ENCODE assay signal across 24 cellular contexts in genomic region chr1:195574511-195574910, GRCh38.
DNase-seq lines count a peak whose midpoint lies in the region; ATAC-seq, FAIRE-seq and TF ChIP-seq lines count a peak whose summit lies in the region.
"Had no signal": no experiment of that assay in that cellular context is flagged by ENCODE, and none has a peak within 500 bp of the region (broad histone marks: within the 10 kb centered on the region; RNA-seq: fewer than 3 reads in every experiment).

No MANE protein-coding gene starts in this region.

- H3K9me1 ChIP-seq in K562 (ENCODE audit: control insufficient read depth, insufficient read depth, low read length): no peaks in the 10 kb centered on the region

- TF ChIP-seq EP300 in HepG2 (IDR thresholded peaks at IDR 0.05; ENCODE audit: low read depth in 2 of 2, low read length in 2 of 2) (no peak), HepG2 (CRISPR knock-in tag; IDR thresholded peaks at IDR 0.05; ENCODE audit: borderline replicate concordance) (no peak), K562 (IDR thresholded peaks at IDR 0.05; ENCODE audit: low read length) (no peak)

- H3K27me3 ChIP-seq in HepG2 (ENCODE audit: control insufficient read depth in 1 of 2, insufficient read depth in 2 of 2, low read length in 2 of 2): no peaks in the 10 kb centered on the region
- no peaks in the 10 kb centered on the region for H3K27me3 ChIP-seq in right lobe of liver
- no peaks in the 10 kb centered on the region for H3K27me3 ChIP-seq in K562 (ENCODE audit: control insufficient read depth in 2 of 2, insufficient read depth in 2 of 2, low read length in 2 of 2)
- no peaks in the 10 kb centered on the region for H3K27me3 ChIP-seq in small intestine (ENCODE audit: control insufficient read depth in 2 of 2, insufficient read depth in 2 of 2, low read length in 2 of 2)
- H3K27me3 ChIP-seq: BE2C, BLaER1 had no signal

- POLR2A ChIA-PET in HepG2 (lab: Yijun Ruan, JAX): no interaction called here
- POLR2A ChIA-PET in K562 (lab: Yijun Ruan, JAX): no interaction called here

- no peak for ATAC-seq in HepG2
- ATAC-seq in right lobe of liver: no peak
- ATAC-seq in K562: no peak
- no peak for ATAC-seq in HG03108 (IDR thresholded peaks at IDR 0.05; ENCODE audit: unreplicated experiment)
- ATAC-seq: GM12878 had no signal

- TF ChIP-seq RAD21 in HepG2 (CRISPR knock-in tag; IDR thresholded peaks at IDR 0.05) (no peak), K562 (CRISPR knock-in tag; conservative IDR thresholded peaks at IDR 0.05 in 1 of 2, IDR thresholded peaks at IDR 0.05 in 1 of 2) (no peak)

- DNase-seq in HepG2 (ENCODE audit: low spot score) (no peak), right lobe of liver (no peak), K562 (ENCODE audit: extremely low read depth in 1 of 4, low spot score in 3 of 4) (no peak), small intestine (no peak)
- DNase-seq: ACHN; BE2C; C1 segment of cervical spinal cord; CD4-positive, alpha-beta memory T cell; CD4-positive, CD25-positive, alpha-beta regulatory T cell; CD8-positive, alpha-beta memory T cell; COR-L47; DMS 273 treated with DMSO at 0.1 percent for 48 hours; DMS153; DMS53; DMS79; DND-41; EL; GDM1 had no signal

- TF ChIP-seq POLR2A in HepG2 (IDR thresholded peaks at IDR 0.05; ENCODE audit: insufficient read depth in 1 of 2, low read depth in 2 of 2, low read length in 2 of 2): no peak
- TF ChIP-seq POLR2A in right lobe of liver (IDR thresholded peaks at IDR 0.05): no peak
- TF ChIP-seq POLR2A in K562 (conservative IDR thresholded peaks at IDR 0.05): no peak

- BruUV-seq in HepG2 (replicated peaks; lab: Mats Ljungman, UMichigan): no TSS peak
- no TSS peak for BruUV-seq in K562 (replicated peaks; lab: Mats Ljungman, UMichigan)

- H3K4me3 ChIP-seq in HepG2 (replicated peaks in 1 of 3; ENCODE audit: insufficient read depth in 1 of 3, low read depth in 2 of 3, low read length in 3 of 3) (no peak overlapping the region), right lobe of liver (no peak overlapping the region), K562 (no peak overlapping the region), small intestine (ENCODE audit: low read depth in 1 of 2, low read length in 2 of 2) (no peak overlapping the region)
- H3K4me3 ChIP-seq: BLaER1, GM12878 had no signal

- H3K27ac ChIP-seq in HepG2 (ENCODE audit: extremely low read length, insufficient read depth, low read length): no peak overlapping the region
- H3K27ac ChIP-seq in right lobe of liver: no peak overlapping the region
- no peak overlapping the region for H3K27ac ChIP-seq in K562 (ENCODE audit: extremely low read depth, low read depth, low read length)
- H3K27ac ChIP-seq in small intestine (ENCODE audit: low read depth in 1 of 2, low read length in 1 of 2): no peak overlapping the region
- H3K27ac ChIP-seq: 22Rv1, BLaER1 had no signal

- CTCF ChIA-PET in HepG2 (lab: Yijun Ruan, JAX; ENCODE audit: low intra/inter-chr PET ratio, low total read pairs): no interaction called here
- CTCF ChIA-PET in K562 (lab: Yijun Ruan, JAX; ENCODE audit: low intra/inter-chr PET ratio): no interaction called here

- H3K4me1 ChIP-seq in HepG2 (ENCODE audit: insufficient read depth, low read length): no peaks in the 10 kb centered on the region
- no peaks in the 10 kb centered on the region for H3K4me1 ChIP-seq in right lobe of liver
- H3K4me1 ChIP-seq in K562 (replicated peaks in 1 of 2; ENCODE audit: control insufficient read depth in 2 of 2, insufficient read depth in 2 of 2, low read length in 2 of 2): no peaks in the 10 kb centered on the region
- no peaks in the 10 kb centered on the region for H3K4me1 ChIP-seq in small intestine (ENCODE audit: control insufficient read depth in 2 of 2, insufficient read depth in 1 of 2, low read depth in 1 of 2, low read length in 1 of 2)
- H3K4me1 ChIP-seq: BE2C, BLaER1 had no signal

- H3K79me2 ChIP-seq in HepG2 (ENCODE audit: insufficient read depth, low read length) (no peaks in the 10 kb centered on the region), K562 (ENCODE audit: control insufficient read depth, insufficient read depth, low read length) (no peaks in the 10 kb centered on the region)

- H4K20me1 ChIP-seq in HepG2 (ENCODE audit: insufficient read depth, low read length) (no peaks in the 10 kb centered on the region), K562 (replicated peaks; ENCODE audit: control insufficient read depth, insufficient read depth, low read length) (no peaks in the 10 kb centered on the region)
- H4K20me1 ChIP-seq: BLaER1 had no signal

- no peaks in the 10 kb centered on the region for H3K36me3 ChIP-seq in HepG2 (replicated peaks in 1 of 2; ENCODE audit: control insufficient read depth in 1 of 2, insufficient read depth in 2 of 2, low read length in 2 of 2)
- H3K36me3 ChIP-seq in right lobe of liver: no peaks in the 10 kb centered on the region
- H3K36me3 ChIP-seq in K562 (ENCODE audit: control insufficient read depth, insufficient read depth, low read length): no peaks in the 10 kb centered on the region
- H3K36me3 ChIP-seq in small intestine (ENCODE audit: control insufficient read depth in 2 of 2, insufficient read depth in 2 of 2, low read length in 2 of 2): no peaks in the 10 kb centered on the region
- H3K36me3 ChIP-seq: BE2C, BLaER1 had no signal

- H2AFZ ChIP-seq in HepG2 (ENCODE audit: low read length) (no peak overlapping the region), K562 (ENCODE audit: low read depth, low read length) (no peak overlapping the region)

- H3K4me2 ChIP-seq in HepG2 (ENCODE audit: low read depth, low read length): no peak overlapping the region
- no peak overlapping the region for H3K4me2 ChIP-seq in K562 (ENCODE audit: insufficient read depth, low read length)
- H3K4me2 ChIP-seq: BLaER1 had no signal

- in situ Hi-C loops in HepG2 (cut with HindIII; ENCODE audit: extremely low pct_ligation_motif_present, low pct_unique_long_range_greater_than_20kb): no loop called here
- in situ Hi-C loops in K562 (cut with MboI): no loop called here

- no peak overlapping the region for H3K9ac ChIP-seq in HepG2 (ENCODE audit: insufficient read depth, low read depth, low read length)
- no peak overlapping the region for H3K9ac ChIP-seq in K562 (ENCODE audit: insufficient read depth in 1 of 2, low read depth in 2 of 2, low read length in 2 of 2)
- H3K9ac ChIP-seq: BLaER1 had no signal

- intact Hi-C loops in HepG2 (cut with micrococcal nuclease; ENCODE audit: unreplicated experiment): no loop called here
- intact Hi-C loops in right lobe of liver (cut with DNase I): no loop called here
- intact Hi-C loops in K562 (cut with micrococcal nuclease): no loop called here

- FAIRE-seq in HepG2 (lab: Jason Lieb, UNC) (no peak), K562 (lab: Jason Lieb, UNC) (no peak), small intestine (lab: Jason Lieb, UNC) (no peak)
- FAIRE-seq: GM12878, GM12892, GM18507 had no signal

- TF ChIP-seq CTCF in HepG2 (CRISPR knock-in tag; IDR thresholded peaks at IDR 0.05): no peak
- no peak for TF ChIP-seq CTCF in right lobe of liver (IDR thresholded peaks at IDR 0.05)
- TF ChIP-seq CTCF in K562 (IDR thresholded peaks at IDR 0.05 in 2 of 3, conservative IDR thresholded peaks at IDR 0.05 in 1 of 3; ENCODE audit: insufficient read depth in 2 of 3, low read depth in 1 of 3, low read length in 3 of 3): no peak

- H3K9me3 ChIP-seq in HepG2 (ENCODE audit: low read length) (no peaks in the 10 kb centered on the region), right lobe of liver (no peaks in the 10 kb centered on the region), K562 (replicated peaks; ENCODE audit: control insufficient read depth, insufficient read depth, low read depth, low read length) (no peaks in the 10 kb centered on the region; the same call in 1 of the 2 replicates), small intestine (ENCODE audit: control insufficient read depth, low read depth) (no peaks in the 10 kb centered on the region)
- H3K9me3 ChIP-seq: BE2C, BLaER1 had no signal

TF ChIP-seq in HepG2, 621 proteins besides CTCF, POLR2A, EP300 and RAD21:
- TF ChIP-seq MAFF (IDR thresholded peaks at IDR 0.05; ENCODE audit: low read depth, low read length) (peak; percentile 62), NKX3-1 (CRISPR knock-in tag; IDR thresholded peaks at IDR 0.05) (no peak), MAFK (conservative IDR thresholded peaks at IDR 0.05 in 1 of 2, IDR thresholded peaks at IDR 0.05 in 1 of 2; ENCODE audit: low read length in 2 of 2) (peak; percentile 64 to 76), ZNF572 (CRISPR knock-in tag; IDR thresholded peaks at IDR 0.05) (no peak)

TF ChIP-seq in K562, 482 proteins besides CTCF, POLR2A, EP300 and RAD21 (continues in another document):
- TF ChIP-seq MAFF (IDR thresholded peaks at IDR 0.05; ENCODE audit: low read length) (peak; percentile 23; the same call in 1 of the 2 replicates), ZNF280B (CRISPR knock-in tag; IDR thresholded peaks at IDR 0.05) (no peak), MAFK (IDR thresholded peaks at IDR 0.05; ENCODE audit: low read length) (peak; percentile 34; the same call in 1 of the 2 replicates), IFI16 (CRISPR knock-in tag; IDR thresholded peaks at IDR 0.05) (no peak), PHTF2 (CRISPR knock-in tag; IDR thresholded peaks at IDR 0.05) (no peak), E2F6 (IDR thresholded peaks at IDR 0.05; ENCODE audit: borderline replicate concordance in 1 of 2, extremely low read depth in 1 of 2, insufficient read depth in 1 of 2, insufficient read length in 1 of 2, low read depth in 1 of 2, low read length in 1 of 2, poor library complexity in 1 of 2, severe bottlenecking in 1 of 2) (no peak), TEAD4 (IDR thresholded peaks at IDR 0.05; ENCODE audit: low read length) (no peak), TEAD4 (CRISPR knock-in tag; IDR thresholded peaks at IDR 0.05; ENCODE audit: borderline replicate concordance) (no peak), ZNF174 (CRISPR knock-in tag; IDR thresholded peaks at IDR 0.05) (no peak), ZNF316 (IDR thresholded peaks at IDR 0.05) (peak; percentile 57), ZNF589 (CRISPR knock-in tag; IDR thresholded peaks at IDR 0.05; ENCODE audit: low read depth) (no peak)

Comparison
In these comparisons a context has a peak if more than half of its experiments do, and no peak if none do; other contexts are left out.
1. Of the 241 proteins assayed by ChIP-seq in both HepG2 and K562: peak only in HepG2: none; only in K562: MAFG; in both: MAFF and MAFK; in neither: 238.